Comparison of ENCODE assay signal across 28 cellular contexts in the genomic region with DNA sequence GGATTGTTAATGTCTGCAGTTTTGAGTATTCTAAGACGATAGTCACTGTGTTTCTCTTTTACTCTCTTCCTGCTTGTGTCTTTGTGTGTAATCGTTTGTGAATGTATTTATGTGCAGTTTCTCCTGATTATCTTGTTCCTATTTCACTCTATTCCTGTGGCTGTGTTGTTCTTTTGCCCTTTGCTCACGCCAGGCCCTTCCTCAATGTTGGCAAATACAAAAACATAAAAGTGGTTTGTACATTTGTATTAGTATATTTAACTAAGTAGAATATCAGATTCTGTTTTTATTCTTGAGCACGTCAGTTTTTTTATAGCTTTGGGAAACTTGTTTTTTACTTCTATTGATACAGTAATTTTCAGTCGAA.
A peak's percentile ranks its signal among the peaks of the same experiment; 100 is the strongest.
DNase-seq lines count a peak whose midpoint lies in the region; ATAC-seq and TF ChIP-seq lines count a peak whose summit lies in the region.
"Had no signal": no experiment of that assay in that cellular context is flagged by ENCODE, and none has a peak within 500 bp of the region (broad histone marks: within the 10 kb centered on the region; RNA-seq: fewer than 3 reads in every experiment).

No MANE protein-coding gene starts in this region.

- H3K9me3 Mint-ChIP-seq in progenitor cell of endocrine pancreas (ENCODE audit: low read depth), result no peaks in the 10 kb centered on the region
- H3K9me3 Mint-ChIP-seq: activated naive CD4-positive, alpha-beta T cell treated with anti-CD3 and anti-CD28 coated beads, Interleukin-2, amount 10 ng/mL, durations not matched to agents 7 days and 5 days; naive thymus-derived CD8-positive, alpha-beta T cell; stimulated activated naive CD8-positive, alpha-beta T cell treated with anti-CD3 and anti-CD28 coated beads, Interleukin-15, amount 100 ng/mL, for 72 hours; T-helper 2 cell treated with Interferon-gamma antibody and Interleukin-4, amounts not matched to agents 5 μg/mL and 100 μg/mL, for 36 hours had no signal

- no peak overlapping the region for H3K9ac ChIP-seq in SK-N-MC (ENCODE audit: insufficient read length)
- H3K9ac ChIP-seq: BLaER1 had no signal

- TF ChIP-seq CTCF in progenitor cell of endocrine pancreas (IDR thresholded peaks at IDR 0.05; ENCODE audit: unreplicated experiment), result no peak

- H3K27ac ChIP-seq in ACC112 (ENCODE audit: low read depth, low read length) (peak overlapping the region; percentile 52), SK-N-MC (0 out of 2 replicates have a peak overlapping the region, but pooled peaks have one; percentile 16)
- H3K27ac ChIP-seq: BLaER1, breast epithelium, epithelial cell of prostate, ovary had no signal

- no peak overlapping the region for H3K4me3 Mint-ChIP-seq in progenitor cell of endocrine pancreas (ENCODE audit: low read depth)
- H3K4me3 Mint-ChIP-seq: activated CD8-positive, alpha-beta T cell treated with anti-CD3 and anti-CD28 coated beads, Interleukin-2, amount 10 ng/mL, durations not matched to agents 7 days and 5 days; activated naive CD4-positive, alpha-beta T cell treated with anti-CD3 and anti-CD28 coated beads, Interleukin-2, amount 10 ng/mL, durations not matched to agents 7 days and 5 days; naive thymus-derived CD8-positive, alpha-beta T cell; stimulated activated naive CD8-positive, alpha-beta T cell treated with anti-CD3 and anti-CD28 coated beads, Interleukin-15, amount 100 ng/mL, for 72 hours; T-helper 2 cell treated with Interferon-gamma antibody and Interleukin-4, amounts not matched to agents 5 μg/mL and 100 μg/mL, for 36 hours had no signal

- ATAC-seq in left colon (peak; percentile 47), GM18517 (IDR thresholded peaks at IDR 0.05; ENCODE audit: unreplicated experiment) (no peak)
- ATAC-seq: activated CD8-positive, alpha-beta T cell treated with anti-CD3 and anti-CD28 coated beads, Interleukin-2, amount 10 ng/mL, durations not matched to agents 7 days and 5 days; naive thymus-derived CD8-positive, alpha-beta T cell; stimulated activated naive CD8-positive, alpha-beta T cell treated with anti-CD3 and anti-CD28 coated beads, Interleukin-15, amount 100 ng/mL, for 72 hours had no signal

- H3K36me3 Mint-ChIP-seq in progenitor cell of endocrine pancreas (ENCODE audit: insufficient read depth), result peaks cover 13% of the 10 kb centered on the region
- H3K36me3 Mint-ChIP-seq: activated naive CD4-positive, alpha-beta T cell treated with anti-CD3 and anti-CD28 coated beads, Interleukin-2, amount 10 ng/mL, durations not matched to agents 7 days and 5 days had no signal

- H3K9me3 ChIP-seq in SK-N-MC (ENCODE audit: low read depth, low read length), result no peaks in the 10 kb centered on the region
- H3K9me3 ChIP-seq: BLaER1, breast epithelium, ovary, thoracic aorta had no signal

- peaks cover 42% of the 10 kb centered on the region for H3K4me1 Mint-ChIP-seq in progenitor cell of endocrine pancreas (ENCODE audit: low read depth)
- H3K4me1 Mint-ChIP-seq: activated naive CD4-positive, alpha-beta T cell treated with anti-CD3 and anti-CD28 coated beads, Interleukin-2, amount 10 ng/mL, durations not matched to agents 7 days and 5 days; naive thymus-derived CD8-positive, alpha-beta T cell; stimulated activated naive CD8-positive, alpha-beta T cell treated with anti-CD3 and anti-CD28 coated beads, Interleukin-15, amount 100 ng/mL, for 72 hours had no signal

- H3K4me1 ChIP-seq in ACC112 (ENCODE audit: control insufficient read depth, insufficient read depth, low read length, unreplicated experiment), result peaks cover 41% of the 10 kb centered on the region
- H3K4me1 ChIP-seq: BLaER1, breast epithelium had no signal

- H2AFZ ChIP-seq in ACC112 (ENCODE audit: low read length, unreplicated experiment), result no peak overlapping the region

- no peaks in the 10 kb centered on the region for H3K27me3 Mint-ChIP-seq in progenitor cell of endocrine pancreas
- H3K27me3 Mint-ChIP-seq: activated naive CD4-positive, alpha-beta T cell treated with anti-CD3 and anti-CD28 coated beads, Interleukin-2, amount 10 ng/mL, durations not matched to agents 7 days and 5 days; naive thymus-derived CD8-positive, alpha-beta T cell; stimulated activated naive CD8-positive, alpha-beta T cell treated with anti-CD3 and anti-CD28 coated beads, Interleukin-15, amount 100 ng/mL, for 72 hours had no signal

- H3K36me3 ChIP-seq in ACC112 (ENCODE audit: insufficient read depth, low read length) (peaks cover 36% of the 10 kb centered on the region), SK-N-MC (ENCODE audit: insufficient read depth, low read length) (no peaks in the 10 kb centered on the region)
- H3K36me3 ChIP-seq: BLaER1, breast epithelium, ovary had no signal

- peak overlapping the region; percentile 13 for H3K27ac Mint-ChIP-seq in progenitor cell of endocrine pancreas
- H3K27ac Mint-ChIP-seq: activated CD8-positive, alpha-beta T cell treated with anti-CD3 and anti-CD28 coated beads, Interleukin-2, amount 10 ng/mL, durations not matched to agents 7 days and 5 days; activated naive CD4-positive, alpha-beta T cell treated with anti-CD3 and anti-CD28 coated beads, Interleukin-2, amount 10 ng/mL, durations not matched to agents 7 days and 5 days; stimulated activated naive CD8-positive, alpha-beta T cell treated with anti-CD3 and anti-CD28 coated beads, Interleukin-15, amount 100 ng/mL, for 72 hours; T-helper 2 cell treated with Interferon-gamma antibody and Interleukin-4, amounts not matched to agents 5 μg/mL and 100 μg/mL, for 36 hours had no signal

- H3K4me3 ChIP-seq in ACC112 (ENCODE audit: low read depth, low read length), result peak overlapping the region; percentile 28; the same call in 1 of the 2 replicates
- no peak overlapping the region for H3K4me3 ChIP-seq in SK-N-MC
- H3K4me3 ChIP-seq: BLaER1, breast epithelium, ovary, thoracic aorta had no signal

- intact Hi-C loops in left colon (cut with DNase I, micrococcal nuclease), result no loop called here

- no peaks in the 10 kb centered on the region for H3K27me3 ChIP-seq in ACC112 (ENCODE audit: insufficient read depth, low read length)
- H3K27me3 ChIP-seq: BLaER1, breast epithelium, ovary had no signal

- H3K79me2 ChIP-seq in ACC112 (ENCODE audit: control insufficient read depth, insufficient read depth, low read length, unreplicated experiment), result no peaks in the 10 kb centered on the region

- DNase-seq in SK-N-MC (ENCODE audit: low read depth, low spot score) (no peak), left colon (no peak), progenitor cell of endocrine pancreas (ENCODE audit: low spot score, unreplicated experiment) (no peak), kidney tubule cell (ENCODE audit: low spot score) (no peak)
- no peak for DNase-seq in activated effector memory CD4-positive, alpha-beta T cell treated with Interleukin-2 at 50 U/mL for 16 hours
- DNase-seq: activated CD4-positive, alpha-beta T cell treated with anti-CD3 and anti-CD28 coated beads for 1 hour; activated CD8-positive, alpha-beta T cell treated with anti-CD3 and anti-CD28 coated beads, Interleukin-2, amount 10 ng/mL, durations not matched to agents 7 days and 5 days; activated naive CD4-positive, alpha-beta T cell treated with anti-CD3 and anti-CD28 coated beads, Interleukin-2, amount 10 ng/mL, durations not matched to agents 7 days and 5 days; amygdala; DMS53; H7; KBM-7; left ventricle myocardium superior; naive thymus-derived CD8-positive, alpha-beta T cell; NCI-H1105 treated with DMSO at 0.1 percent for 48 hours; NCI-H2029 treated with DMSO at 0.1 percent for 48 hours; NCI-H526 treated with DMSO at 0.1 percent for 48 hours; ovary; Right ventricle myocardium superior; stimulated activated CD8-positive, alpha-beta memory T cell treated with anti-CD3 and anti-CD28 coated beads, Interleukin-4, amount 100 ng/mL, for 48 hours; stimulated activated naive CD8-positive, alpha-beta T cell treated with anti-CD3 and anti-CD28 coated beads, Interleukin-15, amount 100 ng/mL, for 72 hours had no signal
